ENCODE assay signal across 1 cellular context in the genomic region with DNA sequence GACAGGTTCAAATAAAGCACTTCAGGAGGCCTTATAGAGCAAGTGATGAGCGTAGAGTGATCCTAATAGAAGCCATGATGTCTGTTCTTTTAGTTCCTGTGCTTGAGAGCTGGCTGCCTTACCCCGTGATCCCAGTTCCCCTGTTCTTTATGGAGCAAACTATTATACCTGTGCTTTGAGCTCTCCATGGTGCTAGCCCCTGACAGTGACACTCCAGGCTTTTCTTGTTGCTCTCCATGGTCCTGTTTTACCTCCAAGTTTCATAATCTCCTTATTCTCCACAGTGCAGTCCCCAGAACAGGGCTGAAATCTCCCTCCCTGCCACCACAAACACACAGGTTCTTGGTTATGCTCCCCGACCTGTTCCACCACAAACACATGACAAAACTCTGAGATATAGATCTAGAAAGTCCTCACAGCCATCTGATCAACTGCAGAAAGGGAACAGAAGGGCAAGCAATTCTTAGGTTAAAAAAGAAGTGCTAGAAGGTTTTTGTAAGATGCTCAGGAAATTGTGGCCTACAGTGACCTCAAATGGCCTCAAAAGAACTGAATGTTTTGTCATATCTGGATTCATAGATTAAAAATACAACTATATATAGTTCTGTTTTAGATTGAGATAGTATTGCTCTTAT.
TF ChIP-seq lines count a peak whose summit lies in the region.

No MANE protein-coding gene starts in this region.

TF ChIP-seq in HepG2, 621 proteins besides CTCF, POLR2A, EP300 and RAD21 (continued from another document and continues in another):
- TF ChIP-seq, protein P1, sequence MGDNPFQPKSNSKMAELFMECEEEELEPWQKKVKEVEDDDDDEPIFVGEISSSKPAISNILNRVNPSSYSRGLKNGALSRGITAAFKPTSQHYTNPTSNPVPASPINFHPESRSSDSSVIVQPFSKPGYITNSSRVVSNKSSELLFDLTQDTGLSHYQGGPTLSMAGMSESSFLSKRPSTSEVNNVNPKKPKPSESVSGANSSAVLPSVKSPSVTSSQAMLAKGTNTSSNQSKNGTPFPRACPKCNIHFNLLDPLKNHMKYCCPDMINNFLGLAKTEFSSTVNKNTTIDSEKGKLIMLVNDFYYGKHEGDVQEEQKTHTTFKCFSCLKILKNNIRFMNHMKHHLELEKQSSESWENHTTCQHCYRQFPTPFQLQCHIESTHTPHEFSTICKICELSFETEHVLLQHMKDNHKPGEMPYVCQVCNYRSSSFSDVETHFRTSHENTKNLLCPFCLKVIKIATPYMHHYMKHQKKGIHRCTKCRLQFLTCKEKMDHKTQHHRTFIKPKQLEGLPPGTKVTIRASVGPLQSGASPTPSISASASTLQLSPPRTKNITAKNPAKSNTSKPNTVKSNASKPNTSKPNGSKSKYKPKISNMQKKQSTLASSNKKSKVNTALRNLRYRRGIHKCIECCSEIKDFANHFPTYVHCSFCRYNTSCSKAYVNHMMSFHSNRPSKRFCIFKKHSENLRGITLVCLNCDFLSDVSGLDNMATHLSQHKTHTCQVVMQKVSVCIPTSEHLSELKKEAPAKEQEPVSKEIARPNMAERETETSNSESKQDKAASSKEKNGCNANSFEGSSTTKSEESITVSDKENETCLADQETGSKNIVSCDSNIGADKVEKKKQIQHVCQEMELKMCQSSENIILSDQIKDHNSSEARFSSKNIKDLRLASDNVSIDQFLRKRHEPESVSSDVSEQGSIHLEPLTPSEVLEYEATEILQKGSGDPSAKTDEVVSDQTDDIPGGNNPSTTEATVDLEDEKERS (CRISPR knock-in tag; IDR thresholded peaks at IDR 0.05), result peak; percentile 62; the same call in 1 of the 2 replicates
- TF ChIP-seq ZFP36L1 (CRISPR knock-in tag; IDR thresholded peaks at IDR 0.05) (peak; percentile 97), KLF16 (CRISPR knock-in tag; IDR thresholded peaks at IDR 0.05) (peak; percentile 63 to 99; a peak in 2 of 4 replicates), ZNF431 (CRISPR knock-in tag; IDR thresholded peaks at IDR 0.05; ENCODE audit: borderline replicate concordance, low read depth) (peak; percentile 95), DMAP1 (CRISPR knock-in tag; IDR thresholded peaks at IDR 0.05) (peak; percentile 46; the same call in 1 of the 2 replicates), ZNF670 (CRISPR knock-in tag; IDR thresholded peaks at IDR 0.05; ENCODE audit: borderline replicate concordance) (0 out of 2 replicates have a peak, but pooled peaks have one; percentile 62), IRX3 (CRISPR knock-in tag; IDR thresholded peaks at IDR 0.05; ENCODE audit: borderline replicate concordance, low read depth) (peak; percentile 91; the same call in 1 of the 2 replicates), ZNF572 (CRISPR knock-in tag; IDR thresholded peaks at IDR 0.05) (no peak), SAP130 (CRISPR knock-in tag; IDR thresholded peaks at IDR 0.05; ENCODE audit: low read depth) (peak; percentile 90), FOXK2 (IDR thresholded peaks at IDR 0.05) (no peak), KLF6 (CRISPR knock-in tag; IDR thresholded peaks at IDR 0.05) (peak; percentile 99), TAF1 (CRISPR knock-in tag; IDR thresholded peaks at IDR 0.05) (0 out of 2 replicates have a peak, but pooled peaks have one; percentile 27), ZNF616 (CRISPR knock-in tag; IDR thresholded peaks at IDR 0.05; ENCODE audit: low read depth) (peak; percentile 77; the same call in 1 of the 2 replicates), EZH2 (conservative IDR thresholded peaks at IDR 0.05; ENCODE audit: low read depth, low read length) (no peak), ZNF256 (CRISPR knock-in tag; conservative IDR thresholded peaks at IDR 0.05) (peak; percentile 99), WIZ (CRISPR knock-in tag; IDR thresholded peaks at IDR 0.05) (peak; percentile 99), HDAC2 (CRISPR knock-in tag; IDR thresholded peaks at IDR 0.05) (peak; percentile 88), ZNF343 (CRISPR knock-in tag; IDR thresholded peaks at IDR 0.05) (no peak), NCOR1 (IDR thresholded peaks at IDR 0.05; ENCODE audit: borderline replicate concordance, low read length) (no peak), ZFP90 (CRISPR knock-in tag; IDR thresholded peaks at IDR 0.05; ENCODE audit: borderline replicate concordance) (peak; percentile 92; the same call in 1 of the 2 replicates), MED8 (CRISPR knock-in tag; IDR thresholded peaks at IDR 0.05; ENCODE audit: insufficient replicate concordance) (no peak), ZNF605 (CRISPR knock-in tag; IDR thresholded peaks at IDR 0.05) (peak; percentile 67; the same call in 1 of the 2 replicates), MEF2D (CRISPR knock-in tag; IDR thresholded peaks at IDR 0.05) (peak; percentile 84), GATA4 (IDR thresholded peaks at IDR 0.05; ENCODE audit: borderline replicate concordance, low read depth) (no peak), ISX (CRISPR knock-in tag; conservative IDR thresholded peaks at IDR 0.05) (peak; percentile 98), ZNF484 (CRISPR knock-in tag; IDR thresholded peaks at IDR 0.05; ENCODE audit: borderline replicate concordance, low read depth) (peak; percentile 79; the same call in 1 of the 2 replicates), ZNF264 (CRISPR knock-in tag; IDR thresholded peaks at IDR 0.05) (peak; percentile 94), BCL6 (CRISPR knock-in tag; IDR thresholded peaks at IDR 0.05) (peak; percentile 79), ZNF883 (CRISPR knock-in tag; IDR thresholded peaks at IDR 0.05; ENCODE audit: not compliant biosample characterization) (no peak), KDM1A (CRISPR knock-in tag; IDR thresholded peaks at IDR 0.05) (no peak), GATAD1 (CRISPR knock-in tag; IDR thresholded peaks at IDR 0.05) (peak; percentile 71; the same call in 1 of the 2 replicates), ZNF761 (CRISPR knock-in tag; conservative IDR thresholded peaks at IDR 0.05) (no peak), NFYB (CRISPR knock-in tag; IDR thresholded peaks at IDR 0.05) (peak; percentile 45)
- TF ChIP-seq, protein P2, sequence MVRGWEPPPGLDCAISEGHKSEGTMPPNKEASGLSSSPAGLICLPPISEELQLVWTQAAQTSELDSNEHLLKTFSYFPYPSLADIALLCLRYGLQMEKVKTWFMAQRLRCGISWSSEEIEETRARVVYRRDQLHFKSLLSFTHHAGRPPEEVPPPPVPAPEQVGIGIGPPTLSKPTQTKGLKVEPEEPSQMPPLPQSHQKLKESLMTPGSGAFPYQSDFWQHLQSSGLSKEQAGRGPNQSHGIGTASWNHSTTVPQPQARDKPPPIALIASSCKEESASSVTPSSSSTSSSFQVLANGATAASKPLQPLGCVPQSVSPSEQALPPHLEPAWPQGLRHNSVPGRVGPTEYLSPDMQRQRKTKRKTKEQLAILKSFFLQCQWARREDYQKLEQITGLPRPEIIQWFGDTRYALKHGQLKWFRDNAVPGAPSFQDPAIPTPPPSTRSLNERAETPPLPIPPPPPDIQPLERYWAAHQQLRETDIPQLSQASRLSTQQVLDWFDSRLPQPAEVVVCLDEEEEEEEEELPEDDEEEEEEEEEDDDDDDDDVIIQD (CRISPR knock-in tag; IDR thresholded peaks at IDR 0.05; ENCODE audit: low read depth), result peak; percentile 80
- TF ChIP-seq, protein P3, sequence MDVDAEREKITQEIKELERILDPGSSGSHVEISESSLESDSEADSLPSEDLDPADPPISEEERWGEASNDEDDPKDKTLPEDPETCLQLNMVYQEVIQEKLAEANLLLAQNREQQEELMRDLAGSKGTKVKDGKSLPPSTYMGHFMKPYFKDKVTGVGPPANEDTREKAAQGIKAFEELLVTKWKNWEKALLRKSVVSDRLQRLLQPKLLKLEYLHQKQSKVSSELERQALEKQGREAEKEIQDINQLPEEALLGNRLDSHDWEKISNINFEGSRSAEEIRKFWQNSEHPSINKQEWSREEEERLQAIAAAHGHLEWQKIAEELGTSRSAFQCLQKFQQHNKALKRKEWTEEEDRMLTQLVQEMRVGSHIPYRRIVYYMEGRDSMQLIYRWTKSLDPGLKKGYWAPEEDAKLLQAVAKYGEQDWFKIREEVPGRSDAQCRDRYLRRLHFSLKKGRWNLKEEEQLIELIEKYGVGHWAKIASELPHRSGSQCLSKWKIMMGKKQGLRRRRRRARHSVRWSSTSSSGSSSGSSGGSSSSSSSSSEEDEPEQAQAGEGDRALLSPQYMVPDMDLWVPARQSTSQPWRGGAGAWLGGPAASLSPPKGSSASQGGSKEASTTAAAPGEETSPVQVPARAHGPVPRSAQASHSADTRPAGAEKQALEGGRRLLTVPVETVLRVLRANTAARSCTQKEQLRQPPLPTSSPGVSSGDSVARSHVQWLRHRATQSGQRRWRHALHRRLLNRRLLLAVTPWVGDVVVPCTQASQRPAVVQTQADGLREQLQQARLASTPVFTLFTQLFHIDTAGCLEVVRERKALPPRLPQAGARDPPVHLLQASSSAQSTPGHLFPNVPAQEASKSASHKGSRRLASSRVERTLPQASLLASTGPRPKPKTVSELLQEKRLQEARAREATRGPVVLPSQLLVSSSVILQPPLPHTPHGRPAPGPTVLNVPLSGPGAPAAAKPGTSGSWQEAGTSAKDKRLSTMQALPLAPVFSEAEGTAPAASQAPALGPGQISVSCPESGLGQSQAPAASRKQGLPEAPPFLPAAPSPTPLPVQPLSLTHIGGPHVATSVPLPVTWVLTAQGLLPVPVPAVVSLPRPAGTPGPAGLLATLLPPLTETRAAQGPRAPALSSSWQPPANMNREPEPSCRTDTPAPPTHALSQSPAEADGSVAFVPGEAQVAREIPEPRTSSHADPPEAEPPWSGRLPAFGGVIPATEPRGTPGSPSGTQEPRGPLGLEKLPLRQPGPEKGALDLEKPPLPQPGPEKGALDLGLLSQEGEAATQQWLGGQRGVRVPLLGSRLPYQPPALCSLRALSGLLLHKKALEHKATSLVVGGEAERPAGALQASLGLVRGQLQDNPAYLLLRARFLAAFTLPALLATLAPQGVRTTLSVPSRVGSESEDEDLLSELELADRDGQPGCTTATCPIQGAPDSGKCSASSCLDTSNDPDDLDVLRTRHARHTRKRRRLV (CRISPR knock-in tag; IDR thresholded peaks at IDR 0.05), result peak; percentile 80
- TF ChIP-seq, protein P4, sequence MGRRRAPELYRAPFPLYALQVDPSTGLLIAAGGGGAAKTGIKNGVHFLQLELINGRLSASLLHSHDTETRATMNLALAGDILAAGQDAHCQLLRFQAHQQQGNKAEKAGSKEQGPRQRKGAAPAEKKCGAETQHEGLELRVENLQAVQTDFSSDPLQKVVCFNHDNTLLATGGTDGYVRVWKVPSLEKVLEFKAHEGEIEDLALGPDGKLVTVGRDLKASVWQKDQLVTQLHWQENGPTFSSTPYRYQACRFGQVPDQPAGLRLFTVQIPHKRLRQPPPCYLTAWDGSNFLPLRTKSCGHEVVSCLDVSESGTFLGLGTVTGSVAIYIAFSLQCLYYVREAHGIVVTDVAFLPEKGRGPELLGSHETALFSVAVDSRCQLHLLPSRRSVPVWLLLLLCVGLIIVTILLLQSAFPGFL (CRISPR knock-in tag; IDR thresholded peaks at IDR 0.05), result 0 out of 2 replicates have a peak, but pooled peaks have one; percentile 32
- TF ChIP-seq, protein P5, sequence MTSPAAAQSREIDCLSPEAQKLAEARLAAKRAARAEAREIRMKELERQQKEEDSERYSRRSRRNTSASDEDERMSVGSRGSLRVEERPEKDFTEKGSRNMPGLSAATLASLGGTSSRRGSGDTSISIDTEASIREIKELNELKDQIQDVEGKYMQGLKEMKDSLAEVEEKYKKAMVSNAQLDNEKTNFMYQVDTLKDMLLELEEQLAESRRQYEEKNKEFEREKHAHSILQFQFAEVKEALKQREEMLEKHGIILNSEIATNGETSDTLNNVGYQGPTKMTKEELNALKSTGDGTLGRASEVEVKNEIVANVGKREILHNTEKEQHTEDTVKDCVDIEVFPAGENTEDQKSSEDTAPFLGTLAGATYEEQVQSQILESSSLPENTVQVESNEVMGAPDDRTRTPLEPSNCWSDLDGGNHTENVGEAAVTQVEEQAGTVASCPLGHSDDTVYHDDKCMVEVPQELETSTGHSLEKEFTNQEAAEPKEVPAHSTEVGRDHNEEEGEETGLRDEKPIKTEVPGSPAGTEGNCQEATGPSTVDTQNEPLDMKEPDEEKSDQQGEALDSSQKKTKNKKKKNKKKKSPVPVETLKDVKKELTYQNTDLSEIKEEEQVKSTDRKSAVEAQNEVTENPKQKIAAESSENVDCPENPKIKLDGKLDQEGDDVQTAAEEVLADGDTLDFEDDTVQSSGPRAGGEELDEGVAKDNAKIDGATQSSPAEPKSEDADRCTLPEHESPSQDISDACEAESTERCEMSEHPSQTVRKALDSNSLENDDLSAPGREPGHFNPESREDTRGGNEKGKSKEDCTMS (CRISPR knock-in tag; conservative IDR thresholded peaks at IDR 0.05), result peak; percentile 97
- TF ChIP-seq, protein P6, sequence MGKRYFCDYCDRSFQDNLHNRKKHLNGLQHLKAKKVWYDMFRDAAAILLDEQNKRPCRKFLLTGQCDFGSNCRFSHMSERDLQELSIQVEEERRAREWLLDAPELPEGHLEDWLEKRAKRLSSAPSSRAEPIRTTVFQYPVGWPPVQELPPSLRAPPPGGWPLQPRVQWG (CRISPR knock-in tag; IDR thresholded peaks at IDR 0.05; ENCODE audit: borderline replicate concordance, low read depth), result peak; percentile 63; the same call in 1 of the 2 replicates
- TF ChIP-seq, protein P7, sequence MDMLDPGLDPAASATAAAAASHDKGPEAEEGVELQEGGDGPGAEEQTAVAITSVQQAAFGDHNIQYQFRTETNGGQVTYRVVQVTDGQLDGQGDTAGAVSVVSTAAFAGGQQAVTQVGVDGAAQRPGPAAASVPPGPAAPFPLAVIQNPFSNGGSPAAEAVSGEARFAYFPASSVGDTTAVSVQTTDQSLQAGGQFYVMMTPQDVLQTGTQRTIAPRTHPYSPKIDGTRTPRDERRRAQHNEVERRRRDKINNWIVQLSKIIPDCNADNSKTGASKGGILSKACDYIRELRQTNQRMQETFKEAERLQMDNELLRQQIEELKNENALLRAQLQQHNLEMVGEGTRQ (IDR thresholded peaks at IDR 0.05; ENCODE audit: low read depth, low read length), result no peak
- TF ChIP-seq, protein P7 (CRISPR knock-in tag; IDR thresholded peaks at IDR 0.05; ENCODE audit: borderline replicate concordance), result no peak
- TF ChIP-seq, protein P8, sequence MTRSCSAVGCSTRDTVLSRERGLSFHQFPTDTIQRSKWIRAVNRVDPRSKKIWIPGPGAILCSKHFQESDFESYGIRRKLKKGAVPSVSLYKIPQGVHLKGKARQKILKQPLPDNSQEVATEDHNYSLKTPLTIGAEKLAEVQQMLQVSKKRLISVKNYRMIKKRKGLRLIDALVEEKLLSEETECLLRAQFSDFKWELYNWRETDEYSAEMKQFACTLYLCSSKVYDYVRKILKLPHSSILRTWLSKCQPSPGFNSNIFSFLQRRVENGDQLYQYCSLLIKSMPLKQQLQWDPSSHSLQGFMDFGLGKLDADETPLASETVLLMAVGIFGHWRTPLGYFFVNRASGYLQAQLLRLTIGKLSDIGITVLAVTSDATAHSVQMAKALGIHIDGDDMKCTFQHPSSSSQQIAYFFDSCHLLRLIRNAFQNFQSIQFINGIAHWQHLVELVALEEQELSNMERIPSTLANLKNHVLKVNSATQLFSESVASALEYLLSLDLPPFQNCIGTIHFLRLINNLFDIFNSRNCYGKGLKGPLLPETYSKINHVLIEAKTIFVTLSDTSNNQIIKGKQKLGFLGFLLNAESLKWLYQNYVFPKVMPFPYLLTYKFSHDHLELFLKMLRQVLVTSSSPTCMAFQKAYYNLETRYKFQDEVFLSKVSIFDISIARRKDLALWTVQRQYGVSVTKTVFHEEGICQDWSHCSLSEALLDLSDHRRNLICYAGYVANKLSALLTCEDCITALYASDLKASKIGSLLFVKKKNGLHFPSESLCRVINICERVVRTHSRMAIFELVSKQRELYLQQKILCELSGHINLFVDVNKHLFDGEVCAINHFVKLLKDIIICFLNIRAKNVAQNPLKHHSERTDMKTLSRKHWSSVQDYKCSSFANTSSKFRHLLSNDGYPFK (CRISPR knock-in tag; IDR thresholded peaks at IDR 0.05; ENCODE audit: borderline replicate concordance), result no peak
